Comparison of ENCODE assay signal across 8 cellular contexts in genomic region chrX:103628386-103629290, GRCh38. TPM values are rescaled to one million over a fixed set of nuclear protein-coding genes. Genes with fewer than 3 reads are reported as not detected.
A peak's percentile ranks its signal among the peaks of the same experiment; 100 is the strongest.
DNase-seq lines count a peak whose midpoint lies in the region; ATAC-seq lines count a peak whose summit lies in the region.

TSS of gene TCEAL1 (plus strand) at chrX:103628975. CDS start at chrX:103629917, 942 bp downstream.

- peak; percentile 59 for ATAC-seq in HG02763 (IDR thresholded peaks at IDR 0.05; ENCODE audit: unreplicated experiment)
- peak; percentile 57 to 59 for ATAC-seq in activated CD4-positive, CD25-positive, alpha-beta regulatory T cell treated with anti-CD3 and anti-CD28 coated beads, Interleukin-2, amount 50 U/mL, for 24 hours
- ATAC-seq in effector memory CD8-positive, alpha-beta T cell (replicated peaks): peak; percentile 84
- ATAC-seq in stimulated activated memory B cell treated with anti-CD40 and anti-IgM and Interleukin-4, amounts not matched to agents 10 μg/mL and 1 μg/mL and 100 μg/mL, for 72 hours: peak; percentile 80

- peak within 1 kb of the TSS; percentile 86 to 94 for H3K27ac Mint-ChIP-seq in effector memory CD8-positive, alpha-beta T cell
- H3K27ac Mint-ChIP-seq in stimulated activated memory B cell treated with anti-CD40 and anti-IgM and Interleukin-4, amounts not matched to agents 10 μg/mL and 1 μg/mL and 100 μg/mL, for 72 hours: peak within 1 kb of the TSS; percentile 87

- no peaks in the 10 kb centered on the region for H3K9me3 Mint-ChIP-seq in effector memory CD8-positive, alpha-beta T cell
- H3K9me3 Mint-ChIP-seq in stimulated activated memory B cell treated with anti-CD40 and anti-IgM and Interleukin-4, amounts not matched to agents 10 μg/mL and 1 μg/mL and 100 μg/mL, for 72 hours: no peaks in the 10 kb centered on the region

- H3K4me3 Mint-ChIP-seq in effector memory CD8-positive, alpha-beta T cell: peak within 1 kb of the TSS; percentile 85 to 94
- H3K4me3 Mint-ChIP-seq in stimulated activated memory B cell treated with anti-CD40 and anti-IgM and Interleukin-4, amounts not matched to agents 10 μg/mL and 1 μg/mL and 100 μg/mL, for 72 hours: peak within 1 kb of the TSS; percentile 83

- H3K4me1 Mint-ChIP-seq in effector memory CD8-positive, alpha-beta T cell (ENCODE audit: low read depth in 2 of 2): peaks cover 14 to 18% of the 10 kb centered on the region in 2 donors
- peaks cover 18% of the 10 kb centered on the region for H3K4me1 Mint-ChIP-seq in stimulated activated memory B cell treated with anti-CD40 and anti-IgM and Interleukin-4, amounts not matched to agents 10 μg/mL and 1 μg/mL and 100 μg/mL, for 72 hours

- DNase-seq in DMS 273 (lab: John Stamatoyannopoulos, UW; ENCODE audit: unreplicated experiment) (peak; percentile 82), DMS 273 treated with DMSO at 0.1 percent for 48 hours (lab: John Stamatoyannopoulos, UW) (no peak), NCI-H1930 (lab: John Stamatoyannopoulos, UW) (peak; percentile 3 to 21), lung microvascular endothelial cell (ENCODE audit: low read depth in 2 of 2) (peak; percentile 44 to 59)
- peak; percentile 11 to 23 (median 16) for DNase-seq in effector memory CD8-positive, alpha-beta T cell

- H3K27me3 Mint-ChIP-seq in effector memory CD8-positive, alpha-beta T cell: no peaks in the 10 kb centered on the region
- H3K27me3 Mint-ChIP-seq in stimulated activated memory B cell treated with anti-CD40 and anti-IgM and Interleukin-4, amounts not matched to agents 10 μg/mL and 1 μg/mL and 100 μg/mL, for 72 hours: no peaks in the 10 kb centered on the region

- peaks cover 9% of the 10 kb centered on the region for H3K36me3 Mint-ChIP-seq in effector memory CD8-positive, alpha-beta T cell (ENCODE audit: insufficient read depth)
- H3K36me3 Mint-ChIP-seq in stimulated activated memory B cell treated with anti-CD40 and anti-IgM and Interleukin-4, amounts not matched to agents 10 μg/mL and 1 μg/mL and 100 μg/mL, for 72 hours: no peaks in the 10 kb centered on the region

RNA-seq across cellular contexts. Expression of gene TCEAL1, which starts in this region (rescaled TPM):
- 18.5 and 21.8 TPM in 2 replicates for total RNA-seq in lung microvascular endothelial cell
